1 cellular context compared by ENCODE assay signal in the genomic region with DNA sequence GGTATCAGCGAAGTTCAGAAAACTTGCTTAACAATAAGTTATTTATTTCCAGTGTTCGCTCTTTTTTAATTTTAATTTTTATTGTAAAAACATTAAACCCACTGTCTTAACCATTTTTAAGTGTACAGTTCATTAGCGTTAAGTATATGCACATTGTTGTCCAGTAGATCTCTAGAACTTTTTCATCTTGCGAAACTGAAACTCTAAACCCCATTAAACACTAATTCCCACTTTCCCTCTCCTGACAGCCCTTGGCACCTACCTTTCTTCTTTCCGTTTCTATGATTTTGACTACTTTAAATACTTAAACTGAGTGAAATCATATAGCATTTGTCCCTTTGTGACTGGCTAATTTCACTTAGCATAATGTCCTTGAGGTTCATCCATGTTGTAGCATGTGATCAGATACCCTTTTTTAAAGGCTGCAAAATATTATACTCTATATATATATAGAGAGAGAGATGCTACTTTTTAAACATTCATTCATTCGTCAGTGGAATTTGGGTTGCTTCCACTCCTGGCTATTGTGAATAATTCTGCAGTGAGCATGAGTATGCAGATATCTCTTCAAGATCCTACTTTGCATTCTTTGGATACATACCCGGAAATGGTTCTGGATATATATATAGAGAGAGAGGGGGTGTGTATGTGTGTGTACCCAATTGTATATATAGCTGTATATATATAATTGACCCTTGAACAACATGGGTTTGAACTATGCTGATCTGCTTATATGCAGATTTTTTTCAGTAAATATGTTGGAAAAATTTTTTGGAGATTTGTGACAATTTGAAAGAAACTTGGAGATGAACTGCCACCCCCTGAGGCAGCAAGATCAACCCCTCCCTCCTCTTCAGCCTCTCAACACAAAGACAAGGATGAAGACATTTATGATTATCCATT.
TF ChIP-seq lines count a peak whose summit lies in the region.

No MANE protein-coding gene starts in this region.

TF ChIP-seq in HEK293, 187 proteins besides CTCF, POLR2A, EP300 and RAD21 (continued from another document):
- TF ChIP-seq, protein P1, sequence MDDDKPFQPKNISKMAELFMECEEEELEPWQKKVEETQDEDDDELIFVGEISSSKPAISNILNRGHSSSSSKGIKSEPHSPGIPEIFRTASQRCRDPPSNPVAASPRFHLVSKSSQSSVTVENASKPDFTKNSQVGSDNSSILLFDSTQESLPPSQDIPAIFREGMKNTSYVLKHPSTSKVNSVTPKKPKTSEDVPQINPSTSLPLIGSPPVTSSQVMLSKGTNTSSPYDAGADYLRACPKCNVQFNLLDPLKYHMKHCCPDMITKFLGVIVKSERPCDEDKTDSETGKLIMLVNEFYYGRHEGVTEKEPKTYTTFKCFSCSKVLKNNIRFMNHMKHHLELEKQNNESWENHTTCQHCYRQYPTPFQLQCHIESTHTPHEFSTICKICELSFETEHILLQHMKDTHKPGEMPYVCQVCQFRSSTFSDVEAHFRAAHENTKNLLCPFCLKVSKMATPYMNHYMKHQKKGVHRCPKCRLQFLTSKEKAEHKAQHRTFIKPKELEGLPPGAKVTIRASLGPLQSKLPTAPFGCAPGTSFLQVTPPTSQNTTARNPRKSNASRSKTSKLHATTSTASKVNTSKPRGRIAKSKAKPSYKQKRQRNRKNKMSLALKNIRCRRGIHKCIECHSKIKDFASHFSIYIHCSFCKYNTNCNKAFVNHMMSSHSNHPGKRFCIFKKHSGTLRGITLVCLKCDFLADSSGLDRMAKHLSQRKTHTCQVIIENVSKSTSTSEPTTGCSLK (tag by site-specific recombination; IDR thresholded peaks at IDR 0.05) = no peak
- TF ChIP-seq, protein P2, sequence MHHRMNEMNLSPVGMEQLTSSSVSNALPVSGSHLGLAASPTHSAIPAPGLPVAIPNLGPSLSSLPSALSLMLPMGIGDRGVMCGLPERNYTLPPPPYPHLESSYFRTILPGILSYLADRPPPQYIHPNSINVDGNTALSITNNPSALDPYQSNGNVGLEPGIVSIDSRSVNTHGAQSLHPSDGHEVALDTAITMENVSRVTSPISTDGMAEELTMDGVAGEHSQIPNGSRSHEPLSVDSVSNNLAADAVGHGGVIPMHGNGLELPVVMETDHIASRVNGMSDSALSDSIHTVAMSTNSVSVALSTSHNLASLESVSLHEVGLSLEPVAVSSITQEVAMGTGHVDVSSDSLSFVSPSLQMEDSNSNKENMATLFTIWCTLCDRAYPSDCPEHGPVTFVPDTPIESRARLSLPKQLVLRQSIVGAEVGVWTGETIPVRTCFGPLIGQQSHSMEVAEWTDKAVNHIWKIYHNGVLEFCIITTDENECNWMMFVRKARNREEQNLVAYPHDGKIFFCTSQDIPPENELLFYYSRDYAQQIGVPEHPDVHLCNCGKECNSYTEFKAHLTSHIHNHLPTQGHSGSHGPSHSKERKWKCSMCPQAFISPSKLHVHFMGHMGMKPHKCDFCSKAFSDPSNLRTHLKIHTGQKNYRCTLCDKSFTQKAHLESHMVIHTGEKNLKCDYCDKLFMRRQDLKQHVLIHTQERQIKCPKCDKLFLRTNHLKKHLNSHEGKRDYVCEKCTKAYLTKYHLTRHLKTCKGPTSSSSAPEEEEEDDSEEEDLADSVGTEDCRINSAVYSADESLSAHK (tag by site-specific recombination; IDR thresholded peaks at IDR 0.05) = no peak
- no peak for TF ChIP-seq ZNF701 (tag by site-specific recombination; IDR thresholded peaks at IDR 0.05)
- TF ChIP-seq ZNF248 (tag by site-specific recombination; IDR thresholded peaks at IDR 0.05) = no peak
